ENCODE assay signal across 17 cellular contexts in genomic region chr14:87153391-87153790, GRCh38.
DNase-seq lines count a peak whose midpoint lies in the region; TF ChIP-seq lines count a peak whose summit lies in the region.
"Had no signal": no experiment of that assay in that cellular context is flagged by ENCODE, and none has a peak within 500 bp of the region (broad histone marks: within the 10 kb centered on the region; RNA-seq: fewer than 3 reads in every experiment).

No MANE protein-coding gene starts in this region.

- H3K9me2 ChIP-seq in Karpas-422 (replicated peaks; ENCODE audit: insufficient read depth, low read length) (no peaks in the 10 kb centered on the region), OCI-LY7 (ENCODE audit: insufficient read depth, low read length) (no peaks in the 10 kb centered on the region)

- H3K4me1 ChIP-seq in Karpas-422 (ENCODE audit: low read length) (peaks cover 94% of the 10 kb centered on the region), OCI-LY7 (ENCODE audit: insufficient read depth, low read length, poor library complexity, severe bottlenecking) (peaks cover 66% of the 10 kb centered on the region)
- H3K4me1 ChIP-seq: A549; BLaER1 treated with 17β-estradiol and CSF1 and Interleukin-3, amounts not matched to agents 10 nM and 100 nM had no signal

- H3K4me2 ChIP-seq in Karpas-422 (ENCODE audit: low read depth, low read length, poor library complexity, severe bottlenecking) (peak overlapping the region; percentile 74), OCI-LY7 (ENCODE audit: low read length) (peak overlapping the region; percentile 54)
- H3K4me2 ChIP-seq: A549; BLaER1 treated with 17β-estradiol and CSF1 and Interleukin-3, amounts not matched to agents 10 nM and 100 nM had no signal

- peak overlapping the region; percentile 26 to 93 (median 64) for H3K27ac Mint-ChIP-seq in nephron
- H3K27ac Mint-ChIP-seq: B cell; CD4-positive, alpha-beta memory T cell; CD8-positive, alpha-beta memory T cell had no signal

- H3K27me3 ChIP-seq in Karpas-422 (ENCODE audit: low read length) = no peaks in the 10 kb centered on the region
- H3K27me3 ChIP-seq: BLaER1 treated with 17β-estradiol and CSF1 and Interleukin-3, amounts not matched to agents 10 nM and 100 nM had no signal

- BruUV-seq in OCI-LY7 (replicated peaks; lab: Mats Ljungman, UMichigan) = no TSS peak

- CTCF ChIA-PET in OCI-LY7 (lab: Charles Lee; ENCODE audit: unreplicated experiment) = no interaction called here

- H3K9me3 ChIP-seq in Karpas-422 (ENCODE audit: low read length) (no peaks in the 10 kb centered on the region), OCI-LY7 (ENCODE audit: low read length) (peaks cover 17% of the 10 kb centered on the region; the same call in 1 of the 2 replicates)
- H3K9me3 ChIP-seq: A549; BLaER1 treated with 17β-estradiol and CSF1 and Interleukin-3, amounts not matched to agents 10 nM and 100 nM had no signal

- TF ChIP-seq CTCF in OCI-LY7 (conservative IDR thresholded peaks at IDR 0.05; ENCODE audit: low read length) (no peak), nephron (IDR thresholded peaks at IDR 0.05; ENCODE audit: unreplicated experiment in 3 of 3) (no peak)

- no peaks in the 10 kb centered on the region for H3K79me2 ChIP-seq in Karpas-422 (ENCODE audit: low read length)
- H3K79me2 ChIP-seq in OCI-LY7 (ENCODE audit: insufficient read depth, low read depth, low read length) = no peaks in the 10 kb centered on the region

- H4K20me1 ChIP-seq in Karpas-422 (ENCODE audit: insufficient read depth, low read depth, low read length) (no peaks in the 10 kb centered on the region), OCI-LY7 (ENCODE audit: insufficient read depth, low read length) (no peaks in the 10 kb centered on the region)
- H4K20me1 ChIP-seq: BLaER1 treated with 17β-estradiol and CSF1 and Interleukin-3, amounts not matched to agents 10 nM and 100 nM had no signal

- no peaks in the 10 kb centered on the region for H3K9me3 Mint-ChIP-seq in nephron

- no peaks in the 10 kb centered on the region for H3K27me3 Mint-ChIP-seq in nephron (ENCODE audit: low read depth)
- H3K27me3 Mint-ChIP-seq: B cell; CD4-positive, alpha-beta memory T cell; CD8-positive, alpha-beta memory T cell had no signal

- POLR2A ChIA-PET in OCI-LY7 (lab: Charles Lee) = interaction anchor here (0.6 to 2.5 kb wide), 6 partner anchors 20 to 145 kb away, joined by 3 to 15 read pairs (median 4); no protein-coding TSS in a partner anchor

- H3K27ac ChIP-seq in Karpas-422 (ENCODE audit: low read length) (peak overlapping the region; percentile 99), OCI-LY7 (ENCODE audit: low read depth, low read length, poor library complexity, severe bottlenecking) (peak overlapping the region; percentile 80)
- H3K27ac ChIP-seq: 22Rv1; A549; BLaER1 treated with 17β-estradiol and CSF1 and Interleukin-3, amounts not matched to agents 10 nM and 100 nM; C4-2B had no signal

- no peaks in the 10 kb centered on the region for H3K36me3 Mint-ChIP-seq in nephron (ENCODE audit: low read depth)
- H3K36me3 Mint-ChIP-seq: CD4-positive, alpha-beta memory T cell; CD8-positive, alpha-beta memory T cell had no signal

- intact Hi-C loops in OCI-LY7 (cut with micrococcal nuclease; ENCODE audit: unreplicated experiment) = loop anchor here (2.0 kb wide), 1 partner anchor 87 kb away; no protein-coding TSS in a partner anchor

- H3K4me3 ChIP-seq in Karpas-422 (ENCODE audit: low read length) (peak overlapping the region; percentile 38), OCI-LY7 (ENCODE audit: low read depth, low read length, poor library complexity, severe bottlenecking) (peak overlapping the region; percentile 49)
- H3K4me3 ChIP-seq: A549; BLaER1 treated with 17β-estradiol and CSF1 and Interleukin-3, amounts not matched to agents 10 nM and 100 nM; GM12878 had no signal

- no peak overlapping the region for H3K4me3 Mint-ChIP-seq in nephron
- H3K4me3 Mint-ChIP-seq: B cell; CD4-positive, alpha-beta memory T cell; CD8-positive, alpha-beta memory T cell had no signal

- peak; percentile 92 for DNase-seq in Karpas-422
- peak; percentile 33 for DNase-seq in OCI-LY7 (ENCODE audit: low spot score)
- DNase-seq in stimulated activated CD4-positive, alpha-beta T cell treated with anti-CD3 and anti-CD28 coated beads, Interleukin-4, amount 100 ng/mL, for 4 hours = no peak
- DNase-seq in GDM1 (lab: John Stamatoyannopoulos, UW) = no peak
- DNase-seq: AML-193; CD4-positive, alpha-beta memory T cell; CD8-positive, alpha-beta memory T cell; DMS 273 treated with DMSO at 0.1 percent for 48 hours; DMS153; DMS79 treated with DMSO at 0.1 percent for 48 hours had no signal

- H3K9ac ChIP-seq in Karpas-422 (ENCODE audit: low read length) = peak overlapping the region; percentile 67
- H3K9ac ChIP-seq: BLaER1 treated with 17β-estradiol and CSF1 and Interleukin-3, amounts not matched to agents 10 nM and 100 nM had no signal

- peaks cover 31% of the 10 kb centered on the region for H3K4me1 Mint-ChIP-seq in nephron
- H3K4me1 Mint-ChIP-seq: B cell; CD4-positive, alpha-beta memory T cell; CD8-positive, alpha-beta memory T cell had no signal

- H2AFZ ChIP-seq in Karpas-422 (ENCODE audit: low read length) = no peak overlapping the region
- peak overlapping the region; percentile 51; the same call in 1 of the 2 replicates for H2AFZ ChIP-seq in OCI-LY7 (ENCODE audit: low read length)

- H3K36me3 ChIP-seq in Karpas-422 (ENCODE audit: insufficient read depth, low read length) = peaks cover 12% of the 10 kb centered on the region
- peaks cover 16% of the 10 kb centered on the region for H3K36me3 ChIP-seq in OCI-LY7 (ENCODE audit: insufficient read depth, low read length)
- H3K36me3 ChIP-seq: BLaER1 treated with 17β-estradiol and CSF1 and Interleukin-3, amounts not matched to agents 10 nM and 100 nM had no signal

Comparison
In these comparisons a context has a peak if more than half of its experiments do, and no peak if none do; other contexts are left out.
1. DNase-seq: peak in Karpas-422 (single experiment) and OCI-LY7 (single experiment); none in stimulated activated CD4-positive, alpha-beta T cell treated with anti-CD3 and anti-CD28 coated beads, Interleukin-4, amount 100 ng/mL, for 4 hours (0 of 2) and GDM1 (single experiment).